12 cellular contexts compared by ENCODE assay signal in the genomic region with DNA sequence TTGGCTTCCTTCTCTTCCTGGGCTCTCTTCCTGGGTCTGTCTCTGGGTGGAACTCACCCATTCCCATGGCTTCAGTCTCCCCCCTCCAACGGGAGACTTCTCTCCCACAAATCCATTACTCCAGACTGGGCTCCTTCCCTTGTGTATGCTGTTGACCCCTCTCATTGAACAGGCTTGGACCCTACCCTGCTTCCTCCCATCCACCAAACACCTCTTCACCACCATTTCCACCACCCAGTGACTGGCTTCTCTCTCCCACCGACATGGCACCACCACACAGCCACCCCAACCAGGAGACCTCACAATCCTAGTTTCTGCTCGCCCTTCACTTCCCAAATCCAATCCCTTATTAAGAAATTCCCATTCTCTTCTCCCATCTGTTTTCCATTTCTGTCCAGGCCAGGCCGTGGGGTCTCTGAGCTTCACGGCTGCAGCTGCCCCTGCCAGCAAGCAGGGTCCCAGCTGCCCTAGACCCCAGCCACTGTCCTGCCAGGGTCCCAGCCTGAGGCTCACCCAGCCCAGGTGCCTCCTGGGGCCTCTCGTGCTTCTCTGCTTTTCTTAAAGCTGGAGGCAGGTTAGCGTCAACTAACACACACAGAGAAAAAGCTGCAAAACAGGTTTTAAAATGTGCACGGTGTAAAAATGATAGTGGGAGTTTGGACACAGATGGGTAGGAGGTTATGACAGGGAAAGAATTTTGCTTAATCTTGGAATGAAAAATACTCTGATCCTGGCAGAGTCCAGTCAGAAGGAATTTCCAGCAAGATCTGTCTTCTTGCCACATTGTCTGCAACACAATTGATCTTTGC.
DNase-seq lines count a peak whose midpoint lies in the region; ATAC-seq, FAIRE-seq and TF ChIP-seq lines count a peak whose summit lies in the region.
"Had no signal": no experiment of that assay in that cellular context is flagged by ENCODE, and none has a peak within 500 bp of the region (broad histone marks: within the 10 kb centered on the region; RNA-seq: fewer than 3 reads in every experiment).

No MANE protein-coding gene starts in this region.

- no peak for TF ChIP-seq CTCF in MCF 10A (IDR thresholded peaks at IDR 0.05; ENCODE audit: unreplicated experiment)
- TF ChIP-seq CTCF in K562 (IDR thresholded peaks at IDR 0.05 in 2 of 3, conservative IDR thresholded peaks at IDR 0.05 in 1 of 3; ENCODE audit: insufficient read depth in 2 of 3, low read depth in 1 of 3, low read length in 3 of 3), result no peak
- TF ChIP-seq CTCF in mesothelial cell of epicardium (IDR thresholded peaks at IDR 0.05; ENCODE audit: unreplicated experiment), result no peak
- TF ChIP-seq CTCF in vagina (IDR thresholded peaks at IDR 0.05), result no peak

- H3K9ac ChIP-seq in K562 (ENCODE audit: insufficient read depth in 1 of 2, low read depth in 2 of 2, low read length in 2 of 2), result no peak overlapping the region

- no TSS peak for BruUV-seq in MCF 10A (replicated peaks; lab: Mats Ljungman, UMichigan)
- no TSS peak for BruUV-seq in K562 (replicated peaks; lab: Mats Ljungman, UMichigan)

- in situ Hi-C loops in T47D (cut with HindIII; ENCODE audit: low pct_unique_long_range_greater_than_20kb, low sequenced_read_pairs), result no loop called here
- in situ Hi-C loops in K562 (cut with MboI), result no loop called here

- POLR2A ChIA-PET in MCF 10A (lab: Yijun Ruan, JAX) (no interaction called here), K562 (lab: Yijun Ruan, JAX) (interaction anchor here (0.6 kb wide), 1 partner anchor 143 kb away, joined by 3 read pairs; no protein-coding TSS in a partner anchor)

- no peak overlapping the region for H2AFZ ChIP-seq in K562 (ENCODE audit: low read depth, low read length)

- H3K9me3 ChIP-seq in K562 (replicated peaks; ENCODE audit: control insufficient read depth, insufficient read depth, low read depth, low read length) (no peaks in the 10 kb centered on the region), vagina (no peaks in the 10 kb centered on the region)
- H3K9me3 ChIP-seq: adrenal gland had no signal

- no peak for FAIRE-seq in K562 (lab: Jason Lieb, UNC)
- FAIRE-seq: TTC549 had no signal

- CTCF ChIA-PET in MCF 10A (lab: Yijun Ruan, JAX), result no interaction called here
- CTCF ChIA-PET in K562 (lab: Yijun Ruan, JAX; ENCODE audit: low intra/inter-chr PET ratio), result no interaction called here

- no peaks in the 10 kb centered on the region for H3K27me3 Mint-ChIP-seq in MCF 10A (ENCODE audit: insufficient read depth, unreplicated experiment)
- no peaks in the 10 kb centered on the region for H3K27me3 Mint-ChIP-seq in mesothelial cell of epicardium (ENCODE audit: low read depth)

- H3K27me3 ChIP-seq in K562 (ENCODE audit: control insufficient read depth in 2 of 2, insufficient read depth in 2 of 2, low read length in 2 of 2) (peaks cover 2 to 48% of the 10 kb centered on the region in 2 experiments; a peak in 3 of 5 replicates), vagina (no peaks in the 10 kb centered on the region)
- H3K27me3 ChIP-seq: adrenal gland had no signal

- H3K36me3 ChIP-seq in K562 (ENCODE audit: control insufficient read depth, insufficient read depth, low read length) (no peaks in the 10 kb centered on the region), vagina (no peaks in the 10 kb centered on the region)
- H3K36me3 ChIP-seq: adrenal gland had no signal

- peak; percentile 35 to 37 for DNase-seq in T47D (ENCODE audit: low read depth in 1 of 2, low spot score in 1 of 2)
- no peak for DNase-seq in MCF 10A (ENCODE audit: unreplicated experiment)
- DNase-seq in K562 (ENCODE audit: extremely low read depth in 1 of 4, low spot score in 3 of 4), result no peak
- DNase-seq in mesothelial cell of epicardium (ENCODE audit: low spot score in 2 of 2, unreplicated experiment in 2 of 2), result peak in 1 of 2 experiments; percentile 45
- peak; percentile 6 to 70 for DNase-seq in vagina (ENCODE audit: extremely low spot score in 2 of 2)
- no peak for DNase-seq in NCI-H146 (lab: John Stamatoyannopoulos, UW)
- no peak for DNase-seq in stimulated activated CD4-positive, alpha-beta T cell treated with anti-CD3 and anti-CD28 coated beads, Interleukin-15, amount 100 ng/mL, for 24 hours
- DNase-seq: DMS 273 treated with DMSO at 0.1 percent for 48 hours, left colon had no signal

- 2% methylated on average over 8 of the region's 8 CpGs for WGBS in K562 (ENCODE audit: insufficient coverage, low coverage, missing lambda C conversion rate)

- no peak for TF ChIP-seq RAD21 in K562 (CRISPR knock-in tag; conservative IDR thresholded peaks at IDR 0.05 in 1 of 2, IDR thresholded peaks at IDR 0.05 in 1 of 2)

- no peaks in the 10 kb centered on the region for H3K9me1 ChIP-seq in K562 (ENCODE audit: control insufficient read depth, insufficient read depth, low read length)

- H3K4me1 ChIP-seq in K562 (replicated peaks in 1 of 2; ENCODE audit: control insufficient read depth in 2 of 2, insufficient read depth in 2 of 2, low read length in 2 of 2), result no peaks in the 10 kb centered on the region
- peaks cover 24% of the 10 kb centered on the region for H3K4me1 ChIP-seq in vagina

- TF ChIP-seq EP300 in K562 (IDR thresholded peaks at IDR 0.05; ENCODE audit: low read length), result no peak

- no peak overlapping the region for H3K4me2 ChIP-seq in K562 (ENCODE audit: insufficient read depth, low read length)

- no peaks in the 10 kb centered on the region for H3K79me2 ChIP-seq in K562 (ENCODE audit: control insufficient read depth, insufficient read depth, low read length)

- intact Hi-C loops in MCF 10A (cut with micrococcal nuclease), result no loop called here
- intact Hi-C loops in K562 (cut with micrococcal nuclease), result no loop called here
- intact Hi-C loops in vagina (cut with DNase I), result no loop called here

- no peaks in the 10 kb centered on the region for H3K4me1 Mint-ChIP-seq in MCF 10A (ENCODE audit: insufficient read depth, unreplicated experiment)
- peaks cover 54% of the 10 kb centered on the region for H3K4me1 Mint-ChIP-seq in mesothelial cell of epicardium

- H3K27ac ChIP-seq in K562 (ENCODE audit: extremely low read depth, low read depth, low read length) (no peak overlapping the region), vagina (no peak overlapping the region)

- no peak overlapping the region for H3K4me3 ChIP-seq in K562
- no peak overlapping the region for H3K4me3 ChIP-seq in vagina
- H3K4me3 ChIP-seq: adrenal gland had no signal

- H3K4me3 Mint-ChIP-seq in MCF 10A (ENCODE audit: unreplicated experiment) (no peak overlapping the region), mesothelial cell of epicardium (peak overlapping the region; percentile 36)

- peaks cover 12% of the 10 kb centered on the region; the same call in 1 of the 2 replicates for H4K20me1 ChIP-seq in K562 (replicated peaks; ENCODE audit: control insufficient read depth, insufficient read depth, low read length)

- ATAC-seq in K562, result no peak
- no peak for ATAC-seq in HG02623 (IDR thresholded peaks at IDR 0.05; ENCODE audit: unreplicated experiment)
- ATAC-seq: left colon had no signal

- H3K36me3 Mint-ChIP-seq in MCF 10A (ENCODE audit: insufficient read depth, unreplicated experiment) (no peaks in the 10 kb centered on the region), mesothelial cell of epicardium (no peaks in the 10 kb centered on the region)

- H3K9me3 Mint-ChIP-seq in MCF 10A (ENCODE audit: unreplicated experiment) (no peaks in the 10 kb centered on the region), mesothelial cell of epicardium (peaks cover 4% of the 10 kb centered on the region)

- H3K27ac Mint-ChIP-seq in MCF 10A (ENCODE audit: low read depth, unreplicated experiment), result no peak overlapping the region
- peak overlapping the region; percentile 96 for H3K27ac Mint-ChIP-seq in mesothelial cell of epicardium

- TF ChIP-seq POLR2A in K562 (conservative IDR thresholded peaks at IDR 0.05), result no peak
- TF ChIP-seq POLR2A in vagina (IDR thresholded peaks at IDR 0.05), result no peak

TF ChIP-seq in K562, 482 proteins besides CTCF, POLR2A, EP300 and RAD21:
- no peak for TF ChIP-seq ZNF263 (CRISPR knock-in tag; IDR thresholded peaks at IDR 0.05; ENCODE audit: borderline replicate concordance)
- peak; percentile 3; the same call in 1 of the 2 replicates for TF ChIP-seq RFX1 (IDR thresholded peaks at IDR 0.05)
- TF ChIP-seq, protein P1, sequence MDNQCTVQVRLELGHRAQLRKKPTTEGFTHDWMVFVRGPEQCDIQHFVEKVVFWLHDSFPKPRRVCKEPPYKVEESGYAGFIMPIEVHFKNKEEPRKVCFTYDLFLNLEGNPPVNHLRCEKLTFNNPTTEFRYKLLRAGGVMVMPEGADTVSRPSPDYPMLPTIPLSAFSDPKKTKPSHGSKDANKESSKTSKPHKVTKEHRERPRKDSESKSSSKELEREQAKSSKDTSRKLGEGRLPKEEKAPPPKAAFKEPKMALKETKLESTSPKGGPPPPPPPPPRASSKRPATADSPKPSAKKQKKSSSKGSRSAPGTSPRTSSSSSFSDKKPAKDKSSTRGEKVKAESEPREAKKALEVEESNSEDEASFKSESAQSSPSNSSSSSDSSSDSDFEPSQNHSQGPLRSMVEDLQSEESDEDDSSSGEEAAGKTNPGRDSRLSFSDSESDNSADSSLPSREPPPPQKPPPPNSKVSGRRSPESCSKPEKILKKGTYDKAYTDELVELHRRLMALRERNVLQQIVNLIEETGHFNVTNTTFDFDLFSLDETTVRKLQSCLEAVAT (IDR thresholded peaks at IDR 0.05), result no peak
TF ChIP-seq in K562: peak in this region for 1.

Comparison
In these comparisons a context has a peak if more than half of its experiments do, and no peak if none do; other contexts are left out.
1. DNase-seq: peak in T47D (2 of 2) and vagina (2 of 2); none in MCF 10A (single experiment), K562 (0 of 4), NCI-H146 (single experiment) and stimulated activated CD4-positive, alpha-beta T cell treated with anti-CD3 and anti-CD28 coated beads, Interleukin-15, amount 100 ng/mL, for 24 hours (single experiment).